In the genomic region with DNA sequence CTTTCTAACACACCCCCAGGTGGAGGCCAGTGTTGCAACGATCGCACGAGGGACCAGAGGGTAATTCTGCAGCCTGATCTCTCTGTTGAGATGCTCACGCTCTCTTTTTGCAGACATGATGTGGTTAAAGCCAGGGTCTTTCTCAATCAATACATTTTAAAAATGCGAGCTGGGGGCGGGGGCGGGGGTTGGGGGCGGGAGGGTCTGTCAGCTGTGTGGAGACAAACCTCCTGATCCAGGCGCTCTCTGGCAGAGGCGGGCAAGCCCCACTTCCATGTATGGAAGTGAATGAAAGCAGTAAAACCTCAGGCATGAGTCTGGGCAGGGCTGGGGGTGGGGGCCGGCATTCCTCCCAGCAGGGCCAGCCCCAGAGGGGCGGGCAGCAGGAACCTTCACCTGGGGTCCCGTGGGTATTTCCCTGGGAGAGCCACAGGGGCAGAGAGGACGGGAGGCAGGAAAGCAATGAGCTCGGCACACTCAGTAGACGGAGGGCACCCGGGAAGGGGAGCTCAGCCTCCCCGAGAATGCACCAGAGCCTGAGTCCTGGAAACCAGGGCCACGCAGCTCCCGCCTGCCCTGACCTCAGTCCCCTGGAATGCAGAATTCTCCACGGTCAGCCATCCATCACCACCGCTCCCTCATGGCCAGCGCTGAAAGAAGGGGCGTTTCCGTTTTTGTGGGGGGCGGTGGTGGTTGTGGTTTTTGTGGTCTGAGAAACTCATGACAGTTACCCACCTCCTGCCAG, we compare ENCODE assay signal across 1 cellular context.
TF ChIP-seq lines count a peak whose summit lies in the region.

No MANE protein-coding gene starts in this region.

TF ChIP-seq in HepG2, 621 proteins besides CTCF, POLR2A, EP300 and RAD21 (continued from another document and continues in another):
- no peak for TF ChIP-seq ZNF615 (CRISPR knock-in tag; IDR thresholded peaks at IDR 0.05; ENCODE audit: borderline replicate concordance)
- TF ChIP-seq REPIN1 (CRISPR knock-in tag; IDR thresholded peaks at IDR 0.05; ENCODE audit: borderline replicate concordance, low read depth), result no peak
- no peak for TF ChIP-seq HINFP (CRISPR knock-in tag; IDR thresholded peaks at IDR 0.05; ENCODE audit: low read depth)
- no peak for TF ChIP-seq ATF2 (CRISPR knock-in tag; IDR thresholded peaks at IDR 0.05)
- peak; percentile 51; the same call in 1 of the 2 replicates for TF ChIP-seq CEBPB (IDR thresholded peaks at IDR 0.05; ENCODE audit: borderline replicate concordance, low read depth, low read length)
- TF ChIP-seq TEAD3 (CRISPR knock-in tag; optimal IDR thresholded peaks at IDR 0.05; ENCODE audit: borderline replicate concordance), result peak; percentile 91
- TF ChIP-seq ZNF713 (CRISPR knock-in tag; IDR thresholded peaks at IDR 0.05), result no peak
- TF ChIP-seq THRA (CRISPR knock-in tag; IDR thresholded peaks at IDR 0.05; ENCODE audit: borderline replicate concordance), result no peak
- TF ChIP-seq TGIF2 (CRISPR knock-in tag; IDR thresholded peaks at IDR 0.05), result no peak
- TF ChIP-seq ZNF773 (CRISPR knock-in tag; IDR thresholded peaks at IDR 0.05; ENCODE audit: borderline replicate concordance), result no peak
- no peak for TF ChIP-seq SP4 (CRISPR knock-in tag; IDR thresholded peaks at IDR 0.05)
- TF ChIP-seq ZC3H4 (CRISPR knock-in tag; IDR thresholded peaks at IDR 0.05; ENCODE audit: borderline replicate concordance), result no peak
- no peak for TF ChIP-seq MXD4 (CRISPR knock-in tag; IDR thresholded peaks at IDR 0.05)
- TF ChIP-seq ATAD3A (CRISPR knock-in tag; IDR thresholded peaks at IDR 0.05), result no peak
- no peak for TF ChIP-seq RBM39 (IDR thresholded peaks at IDR 0.05; ENCODE audit: low read depth, low read length, poor library complexity, severe bottlenecking)
- TF ChIP-seq SRY (CRISPR knock-in tag; IDR thresholded peaks at IDR 0.05), result no peak
- no peak for TF ChIP-seq FIP1L1 (IDR thresholded peaks at IDR 0.05; ENCODE audit: borderline replicate concordance, insufficient read depth, low read depth, low read length)
- TF ChIP-seq NFKBIZ (CRISPR knock-in tag; IDR thresholded peaks at IDR 0.05), result no peak
- no peak for TF ChIP-seq DNMT1 (CRISPR knock-in tag; IDR thresholded peaks at IDR 0.05)
- TF ChIP-seq GTF3A (CRISPR knock-in tag; conservative IDR thresholded peaks at IDR 0.05), result no peak
- TF ChIP-seq REL (CRISPR knock-in tag; conservative IDR thresholded peaks at IDR 0.05), result no peak
- no peak for TF ChIP-seq ZNF34 (CRISPR knock-in tag; IDR thresholded peaks at IDR 0.05; ENCODE audit: borderline replicate concordance)
- TF ChIP-seq PATZ1 (CRISPR knock-in tag; IDR thresholded peaks at IDR 0.05), result peak; percentile 55
- no peak for TF ChIP-seq ZNF281 (CRISPR knock-in tag; IDR thresholded peaks at IDR 0.05; ENCODE audit: borderline replicate concordance)
- no peak for TF ChIP-seq SKI (IDR thresholded peaks at IDR 0.05; ENCODE audit: partially characterized antibody)
- TF ChIP-seq, protein P1, sequence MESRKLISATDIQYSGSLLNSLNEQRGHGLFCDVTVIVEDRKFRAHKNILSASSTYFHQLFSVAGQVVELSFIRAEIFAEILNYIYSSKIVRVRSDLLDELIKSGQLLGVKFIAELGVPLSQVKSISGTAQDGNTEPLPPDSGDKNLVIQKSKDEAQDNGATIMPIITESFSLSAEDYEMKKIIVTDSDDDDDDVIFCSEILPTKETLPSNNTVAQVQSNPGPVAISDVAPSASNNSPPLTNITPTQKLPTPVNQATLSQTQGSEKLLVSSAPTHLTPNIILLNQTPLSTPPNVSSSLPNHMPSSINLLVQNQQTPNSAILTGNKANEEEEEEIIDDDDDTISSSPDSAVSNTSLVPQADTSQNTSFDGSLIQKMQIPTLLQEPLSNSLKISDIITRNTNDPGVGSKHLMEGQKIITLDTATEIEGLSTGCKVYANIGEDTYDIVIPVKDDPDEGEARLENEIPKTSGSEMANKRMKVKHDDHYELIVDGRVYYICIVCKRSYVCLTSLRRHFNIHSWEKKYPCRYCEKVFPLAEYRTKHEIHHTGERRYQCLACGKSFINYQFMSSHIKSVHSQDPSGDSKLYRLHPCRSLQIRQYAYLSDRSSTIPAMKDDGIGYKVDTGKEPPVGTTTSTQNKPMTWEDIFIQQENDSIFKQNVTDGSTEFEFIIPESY (CRISPR knock-in tag; IDR thresholded peaks at IDR 0.05), result peak; percentile 57; the same call in 1 of the 2 replicates
- no peak for TF ChIP-seq ZBTB21 (CRISPR knock-in tag; IDR thresholded peaks at IDR 0.05)
- no peak for TF ChIP-seq NFKB2 (CRISPR knock-in tag; IDR thresholded peaks at IDR 0.05; ENCODE audit: borderline replicate concordance)
- no peak for TF ChIP-seq ZNF546 (CRISPR knock-in tag; conservative IDR thresholded peaks at IDR 0.05)
- no peak for TF ChIP-seq HNRNPH1 (optimal IDR thresholded peaks at IDR 0.05; ENCODE audit: low read depth, low read length)
- no peak for TF ChIP-seq SNAI1 (CRISPR knock-in tag; IDR thresholded peaks at IDR 0.05; ENCODE audit: borderline replicate concordance)
- TF ChIP-seq, protein P2, sequence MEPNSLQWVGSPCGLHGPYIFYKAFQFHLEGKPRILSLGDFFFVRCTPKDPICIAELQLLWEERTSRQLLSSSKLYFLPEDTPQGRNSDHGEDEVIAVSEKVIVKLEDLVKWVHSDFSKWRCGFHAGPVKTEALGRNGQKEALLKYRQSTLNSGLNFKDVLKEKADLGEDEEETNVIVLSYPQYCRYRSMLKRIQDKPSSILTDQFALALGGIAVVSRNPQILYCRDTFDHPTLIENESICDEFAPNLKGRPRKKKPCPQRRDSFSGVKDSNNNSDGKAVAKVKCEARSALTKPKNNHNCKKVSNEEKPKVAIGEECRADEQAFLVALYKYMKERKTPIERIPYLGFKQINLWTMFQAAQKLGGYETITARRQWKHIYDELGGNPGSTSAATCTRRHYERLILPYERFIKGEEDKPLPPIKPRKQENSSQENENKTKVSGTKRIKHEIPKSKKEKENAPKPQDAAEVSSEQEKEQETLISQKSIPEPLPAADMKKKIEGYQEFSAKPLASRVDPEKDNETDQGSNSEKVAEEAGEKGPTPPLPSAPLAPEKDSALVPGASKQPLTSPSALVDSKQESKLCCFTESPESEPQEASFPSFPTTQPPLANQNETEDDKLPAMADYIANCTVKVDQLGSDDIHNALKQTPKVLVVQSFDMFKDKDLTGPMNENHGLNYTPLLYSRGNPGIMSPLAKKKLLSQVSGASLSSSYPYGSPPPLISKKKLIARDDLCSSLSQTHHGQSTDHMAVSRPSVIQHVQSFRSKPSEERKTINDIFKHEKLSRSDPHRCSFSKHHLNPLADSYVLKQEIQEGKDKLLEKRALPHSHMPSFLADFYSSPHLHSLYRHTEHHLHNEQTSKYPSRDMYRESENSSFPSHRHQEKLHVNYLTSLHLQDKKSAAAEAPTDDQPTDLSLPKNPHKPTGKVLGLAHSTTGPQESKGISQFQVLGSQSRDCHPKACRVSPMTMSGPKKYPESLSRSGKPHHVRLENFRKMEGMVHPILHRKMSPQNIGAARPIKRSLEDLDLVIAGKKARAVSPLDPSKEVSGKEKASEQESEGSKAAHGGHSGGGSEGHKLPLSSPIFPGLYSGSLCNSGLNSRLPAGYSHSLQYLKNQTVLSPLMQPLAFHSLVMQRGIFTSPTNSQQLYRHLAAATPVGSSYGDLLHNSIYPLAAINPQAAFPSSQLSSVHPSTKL (CRISPR knock-in tag; IDR thresholded peaks at IDR 0.05), result peak; percentile 25; the same call in 1 of the 2 replicates
- TF ChIP-seq, protein P3, sequence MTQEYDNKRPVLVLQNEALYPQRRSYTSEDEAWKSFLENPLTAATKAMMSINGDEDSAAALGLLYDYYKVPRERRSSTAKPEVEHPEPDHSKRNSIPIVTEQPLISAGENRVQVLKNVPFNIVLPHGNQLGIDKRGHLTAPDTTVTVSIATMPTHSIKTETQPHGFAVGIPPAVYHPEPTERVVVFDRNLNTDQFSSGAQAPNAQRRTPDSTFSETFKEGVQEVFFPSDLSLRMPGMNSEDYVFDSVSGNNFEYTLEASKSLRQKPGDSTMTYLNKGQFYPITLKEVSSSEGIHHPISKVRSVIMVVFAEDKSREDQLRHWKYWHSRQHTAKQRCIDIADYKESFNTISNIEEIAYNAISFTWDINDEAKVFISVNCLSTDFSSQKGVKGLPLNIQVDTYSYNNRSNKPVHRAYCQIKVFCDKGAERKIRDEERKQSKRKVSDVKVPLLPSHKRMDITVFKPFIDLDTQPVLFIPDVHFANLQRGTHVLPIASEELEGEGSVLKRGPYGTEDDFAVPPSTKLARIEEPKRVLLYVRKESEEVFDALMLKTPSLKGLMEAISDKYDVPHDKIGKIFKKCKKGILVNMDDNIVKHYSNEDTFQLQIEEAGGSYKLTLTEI (CRISPR knock-in tag; conservative IDR thresholded peaks at IDR 0.05), result no peak
- TF ChIP-seq SMAD3 (CRISPR knock-in tag; IDR thresholded peaks at IDR 0.05), result no peak
- TF ChIP-seq ZNF644 (CRISPR knock-in tag; IDR thresholded peaks at IDR 0.05; ENCODE audit: low read depth), result no peak
- TF ChIP-seq YEATS2 (CRISPR knock-in tag; IDR thresholded peaks at IDR 0.05; ENCODE audit: borderline replicate concordance), result no peak
- TF ChIP-seq TEF (CRISPR knock-in tag; IDR thresholded peaks at IDR 0.05), result no peak
- TF ChIP-seq ZSCAN12 (CRISPR knock-in tag; IDR thresholded peaks at IDR 0.05), result no peak
- no peak for TF ChIP-seq ZNF556 (CRISPR knock-in tag; IDR thresholded peaks at IDR 0.05; ENCODE audit: borderline replicate concordance)
- no peak for TF ChIP-seq ZNF562 (CRISPR knock-in tag; IDR thresholded peaks at IDR 0.05; ENCODE audit: borderline replicate concordance)
- no peak for TF ChIP-seq U2AF1 (optimal IDR thresholded peaks at IDR 0.05; ENCODE audit: low read depth, low read length)
- no peak for TF ChIP-seq YEATS4 (CRISPR knock-in tag; IDR thresholded peaks at IDR 0.05; ENCODE audit: borderline replicate concordance)
- TF ChIP-seq RCOR2 (CRISPR knock-in tag; IDR thresholded peaks at IDR 0.05), result no peak
